ENCODE assay signal across 14 cellular contexts in genomic region chr11:78800089-78800690, GRCh38.
A peak's percentile ranks its signal among the peaks of the same experiment; 100 is the strongest.
DNase-seq lines count a peak whose midpoint lies in the region; ATAC-seq, FAIRE-seq and TF ChIP-seq lines count a peak whose summit lies in the region.
"Had no signal": no experiment of that assay in that cellular context is flagged by ENCODE, and none has a peak within 500 bp of the region (broad histone marks: within the 10 kb centered on the region; RNA-seq: fewer than 3 reads in every experiment).

No MANE protein-coding gene starts in this region.

- no peaks in the 10 kb centered on the region for H3K27me3 ChIP-seq in Panc1 (ENCODE audit: control insufficient read depth, insufficient read depth, low read length)
- no peaks in the 10 kb centered on the region for H3K27me3 ChIP-seq in skeletal muscle satellite cell (ENCODE audit: control insufficient read depth, insufficient read depth, low read length)

- in situ Hi-C loops in Panc1 (cut with HindIII; ENCODE audit: low pct_unique_long_range_greater_than_20kb, low sequenced_read_pairs), result no loop called here

- H3K9me3 ChIP-seq in Panc1 (ENCODE audit: control insufficient read depth, insufficient read depth, low read depth, low read length) (no peaks in the 10 kb centered on the region), skeletal muscle satellite cell (replicated peaks; ENCODE audit: low read length) (no peaks in the 10 kb centered on the region)

- CTCF ChIA-PET in Panc1 (lab: Charles Lee), result interaction anchor here (0.6 kb wide), 1 partner anchor 298 kb away, joined by 5 read pairs; no protein-coding TSS in a partner anchor

- intact Hi-C loops in Panc1 (cut with micrococcal nuclease; ENCODE audit: unreplicated experiment), result no loop called here

- POLR2A ChIA-PET in Panc1 (lab: Charles Lee), result no interaction called here

- TF ChIP-seq CTCF in Panc1 (IDR thresholded peaks at IDR 0.05), result no peak
- TF ChIP-seq CTCF in fibroblast of the aortic adventitia (IDR thresholded peaks at IDR 0.05; ENCODE audit: insufficient read depth, low read length), result no peak

- H3K27ac ChIP-seq in Panc1 (ENCODE audit: low read length), result peak overlapping the region; percentile 40; the same call in 1 of the 2 replicates

- no peak for ATAC-seq in Panc1
- no peak for ATAC-seq in GM21717 (IDR thresholded peaks at IDR 0.05; ENCODE audit: unreplicated experiment)

- peak overlapping the region; percentile 47 for H3K9ac ChIP-seq in skeletal muscle satellite cell (ENCODE audit: low read depth, low read length)

- DNase-seq in DMS79 treated with DMSO at 0.1 percent for 48 hours (lab: John Stamatoyannopoulos, UW) (peak; percentile 91), Panc1 (ENCODE audit: low read depth, low spot score) (no peak), fibroblast of the aortic adventitia (ENCODE audit: low read depth) (peak; percentile 46), H54 (ENCODE audit: insufficient read length, low spot score) (no peak), superior temporal gyrus (ENCODE audit: extremely low spot score) (no peak), EL (no peak)
- DNase-seq: activated effector memory CD4-positive, alpha-beta T cell treated with anti-CD3 and anti-CD28 coated beads, Interleukin-2, amount 50 U/mL, for 16 hours; C1 segment of cervical spinal cord; effector CD8-positive, alpha-beta T cell; foreskin melanocyte; nucleus accumbens had no signal

- H3K4me1 ChIP-seq in Panc1 (ENCODE audit: control insufficient read depth, insufficient read depth, low read length) (peaks cover 2% of the 10 kb centered on the region; the same call in 1 of the 2 replicates), skeletal muscle satellite cell (ENCODE audit: control insufficient read depth, insufficient read depth, low read length) (peaks cover 70% of the 10 kb centered on the region)

- BruUV-seq in Panc1 (replicated peaks; lab: Mats Ljungman, UMichigan), result no TSS peak

- no peak overlapping the region for H3K4me3 ChIP-seq in Panc1 (ENCODE audit: low read depth in 2 of 2, low read length in 2 of 2)
- no peak overlapping the region for H3K4me3 ChIP-seq in fibroblast of the aortic adventitia (ENCODE audit: low read depth, low read length)
- H3K4me3 ChIP-seq in skeletal muscle satellite cell (ENCODE audit: low read length), result no peak overlapping the region

- TF ChIP-seq POLR2A in H54 (IDR thresholded peaks at IDR 0.05; ENCODE audit: low read depth, low read length), result no peak

- H3K36me3 ChIP-seq in Panc1 (ENCODE audit: control insufficient read depth, insufficient read depth, low read length), result no peaks in the 10 kb centered on the region
- no peaks in the 10 kb centered on the region for H3K36me3 ChIP-seq in skeletal muscle satellite cell (ENCODE audit: insufficient read depth, low read length)

- FAIRE-seq in H54 (lab: Jason Lieb, UNC), result no peak
- FAIRE-seq: HTR-8/SVneo had no signal

- peak overlapping the region; percentile 2 for H3K4me2 ChIP-seq in skeletal muscle satellite cell (ENCODE audit: low read length)

Comparison
In these comparisons a context has a peak if more than half of its experiments do, and no peak if none do; other contexts are left out.
1. DNase-seq: peak in DMS79 treated with DMSO at 0.1 percent for 48 hours (single experiment) and fibroblast of the aortic adventitia (single experiment); none in Panc1 (single experiment), H54 (single experiment), superior temporal gyrus (single experiment) and EL (single experiment).